9 cellular contexts compared by ENCODE assay signal in genomic region chr19:54606891-54607781, GRCh38. TPM values are rescaled to one million over a fixed set of nuclear protein-coding genes. Genes with fewer than 3 reads are reported as not detected.
DNase-seq lines count a peak whose midpoint lies in the region; ATAC-seq and TF ChIP-seq lines count a peak whose summit lies in the region.
"Had no signal": no experiment of that assay in that cellular context is flagged by ENCODE, and none has a peak within 500 bp of the region (broad histone marks: within the 10 kb centered on the region; RNA-seq: fewer than 3 reads in every experiment).

No MANE protein-coding gene starts in this region.

- H3K27me3 ChIP-seq in right atrium auricular region (no peaks in the 10 kb centered on the region), stomach (peaks cover 0 to 15% (median 3%) of the 10 kb centered on the region in 3 donors)
- H3K27me3 ChIP-seq: ovary had no signal

- TF ChIP-seq CTCF in right atrium auricular region (IDR thresholded peaks at IDR 0.05) (no peak), stomach (IDR thresholded peaks at IDR 0.05) (no peak)

- no peaks in the 10 kb centered on the region for H3K4me1 ChIP-seq in right atrium auricular region
- no peaks in the 10 kb centered on the region for H3K4me1 ChIP-seq in stomach

- H3K36me3 ChIP-seq in right atrium auricular region (no peaks in the 10 kb centered on the region), stomach (no peaks in the 10 kb centered on the region)
- H3K36me3 ChIP-seq: ovary had no signal

- TF ChIP-seq POLR2A in stomach (IDR thresholded peaks at IDR 0.05): no peak

- DNase-seq in Right ventricle myocardium inferior (ENCODE audit: missing footprints) (no peak), right atrium auricular region (ENCODE audit: low spot score) (no peak), stomach (peak; percentile 16), NCI-H146 treated with DMSO at 0.1 percent for 48 hours (lab: John Stamatoyannopoulos, UW; ENCODE audit: unreplicated experiment) (no peak), NCI-H1105 treated with DMSO at 0.1 percent for 48 hours (lab: John Stamatoyannopoulos, UW) (no peak)
- DNase-seq: MM.1S, ovary had no signal

- ATAC-seq in Right ventricle myocardium inferior (peak; percentile 50), HG03558 (IDR thresholded peaks at IDR 0.05; ENCODE audit: extremely low read depth, unreplicated experiment) (peak; percentile 44)

- intact Hi-C loops in Right ventricle myocardium inferior (cut with DNase I) (no loop called here), stomach (cut with DNase I; ENCODE audit: low total_unique reads) (no loop called here)

- H3K27ac ChIP-seq in right atrium auricular region (no peak overlapping the region), stomach (no peak overlapping the region)
- H3K27ac ChIP-seq: ovary had no signal

- peaks cover 0 to 13% of the 10 kb centered on the region in 2 donors for H3K9me3 ChIP-seq in right atrium auricular region
- peaks cover 6 to 28% (median 13%) of the 10 kb centered on the region in 4 donors for H3K9me3 ChIP-seq in stomach
- H3K9me3 ChIP-seq: ovary had no signal

- WGBS in stomach, 5 donors: 67 to 80% (median 75%) methylated on average over 14 to 16 of the region's 16 CpGs

- H3K4me3 ChIP-seq in right atrium auricular region: no peak overlapping the region
- no peak overlapping the region for H3K4me3 ChIP-seq in stomach
- H3K4me3 ChIP-seq: ovary had no signal

- no peak for TF ChIP-seq EP300 in stomach (IDR thresholded peaks at IDR 0.05)

RNA-seq across cellular contexts. Expression of gene LILRA1, which starts 13.7 kb away (rescaled TPM):
- 0.92 TPM for total RNA-seq in Right ventricle myocardium inferior
- under 1 TPM in 1 of 2 donors, not detected in 1; 0.47 TPM for total RNA-seq in right atrium auricular region
- total RNA-seq in stomach: not detected
- under 1 TPM; 0.25 to 0.62 (median 0.31) TPM for polyA plus RNA-seq in stomach
- total RNA-seq: OCI-LY7 had no signal

RNA-seq across cellular contexts. Expression of gene LILRB1, which starts 23.1 kb away (rescaled TPM):
- total RNA-seq in Right ventricle myocardium inferior (1.8 TPM), right atrium auricular region (1 to 10 TPM in 1 of 2 donors, under 1 TPM in 1; 0.33 to 1.9 TPM), stomach (10 to 100 TPM in 1 of 5 donors, 1 to 10 TPM in 2, under 1 TPM in 1, not detected in 1; 0.37 to 50.8 (median 2.7) TPM)
- 1 to 10 TPM in 2 of 3 donors, under 1 TPM in 1; 0.63 to 2.0 (median 1.2) TPM for polyA plus RNA-seq in stomach

RNA-seq across cellular contexts. Expression of gene LILRA2, which starts 33.5 kb away (rescaled TPM):
- total RNA-seq in Right ventricle myocardium inferior (3.1 TPM), right atrium auricular region (1 to 10 TPM in 1 of 2 donors, not detected in 1; 1.8 TPM), stomach (1 to 10 TPM in 2 of 5 donors, under 1 TPM in 1, not detected in 2; 0.37 to 7.8 (median 2.3) TPM)
- 1 to 10 TPM in 1 of 3 donors, under 1 TPM in 2; 0.20 to 2.1 (median 0.61) TPM for polyA plus RNA-seq in stomach

RNA-seq across cellular contexts. Expression of gene LILRB4, which starts 55.6 kb away (rescaled TPM):
- total RNA-seq in Right ventricle myocardium inferior (5.0 TPM), right atrium auricular region (1 to 10 TPM; 2.0 to 5.2 TPM), stomach (10 to 100 TPM in 1 of 5 donors, under 1 TPM in 2, not detected in 2; 0.73 to 12.2 (median 0.87) TPM)
- polyA plus RNA-seq in stomach: 1 to 10 TPM in 1 of 3 donors, under 1 TPM in 2; 0.61 to 1.8 (median 0.95) TPM
